In genomic region chr17:7405882-7406825, GRCh38 we compare ENCODE assay signal across 1 cellular context.
TF ChIP-seq lines count a peak whose summit lies in the region.

No MANE protein-coding gene starts in this region.

TF ChIP-seq in endothelial cell of umbilical vein, 7 proteins besides CTCF, POLR2A, EP300 and RAD21:
- TF ChIP-seq MAX (IDR thresholded peaks at IDR 0.05; ENCODE audit: insufficient read depth, insufficient read length) (no peak), POLR2AphosphoS5 (IDR thresholded peaks at IDR 0.05; ENCODE audit: insufficient read depth, low read depth, low read length) (no peak)
